ENCODE assay signal across 8 cellular contexts in genomic region chr1:36156329-36157114, GRCh38. TPM values are rescaled to one million over a fixed set of nuclear protein-coding genes. Genes with fewer than 3 reads are reported as not detected.
DNase-seq lines count a peak whose midpoint lies in the region; ATAC-seq and TF ChIP-seq lines count a peak whose summit lies in the region.

No MANE protein-coding gene starts in this region.

- TF ChIP-seq POLR2A in Raji (IDR thresholded peaks at IDR 0.05; ENCODE audit: insufficient read depth, low read depth, low read length), result peak; percentile 63

- intact Hi-C loops in head of caudate nucleus (cut with DNase I), result no loop called here

- no peak for TF ChIP-seq CTCF in omental fat pad (IDR thresholded peaks at IDR 0.05)

- DNase-seq in NCI-H1436 (lab: John Stamatoyannopoulos, UW), result peak; percentile 36
- no peak for DNase-seq in NCI-H1436 treated with DMSO at 0.1 percent for 48 hours (lab: John Stamatoyannopoulos, UW)
- DNase-seq in HT1080 (ENCODE audit: low read depth), result peak; percentile 57
- DNase-seq in activated naive CD4-positive, alpha-beta T cell treated with anti-CD3 and anti-CD28 coated beads, Interleukin-2, amount 50 U/mL, for 16 hours, result peak; percentile 68
- DNase-seq in head of caudate nucleus, result peak; percentile 68 to 93 (median 85)
- peak; percentile 52 for DNase-seq in omental fat pad (ENCODE audit: low spot score)

- peak; percentile 30 for ATAC-seq in omental fat pad (ENCODE audit: low FRiP score)
- ATAC-seq in GM19328 (IDR thresholded peaks at IDR 0.05; ENCODE audit: unreplicated experiment), result no peak

RNA-seq across cellular contexts. Expression of gene MAP7D1, which starts 0.6 kb away (rescaled TPM):
- 200 and 234 TPM in 2 replicates for total RNA-seq in HT1080 (2014; rRNA removed; shearing (Covaris generic))
- 173 and 193 TPM in 2 replicates for polyA plus RNA-seq in HT1080 (2015; cell fraction: cytosol; rRNA removed)
- 131 and 147 TPM in 2 replicates for polyA plus RNA-seq in HT1080 (2015; cell fraction: nucleus; rRNA removed)
- total RNA-seq in omental fat pad, result 100 to 1,000 TPM in 3 of 4 donors, 10 to 100 TPM in 1; 73.3 to 244 (median 115) TPM

RNA-seq across cellular contexts. Expression of gene TRAPPC3, which starts 7.2 kb away (rescaled TPM):
- 97.2 and 112 TPM in 2 replicates for total RNA-seq in HT1080 (2014; rRNA removed; shearing (Covaris generic))
- polyA plus RNA-seq in HT1080 (2015; cell fraction: cytosol; rRNA removed), result 141 and 145 TPM in 2 replicates
- polyA plus RNA-seq in HT1080 (2015; cell fraction: nucleus; rRNA removed), result 75.1 and 98.2 TPM in 2 replicates
- 100 to 1,000 TPM in 1 of 4 donors, 10 to 100 TPM in 3; 76.3 to 104 (median 83.2) TPM for total RNA-seq in omental fat pad

RNA-seq across cellular contexts. Expression of gene COL8A2, which starts 31.5 kb away (rescaled TPM):
- total RNA-seq in HT1080 (2014; rRNA removed; shearing (Covaris generic)), result 1.2 and 1.5 TPM in 2 replicates
- polyA plus RNA-seq in HT1080 (2015; cell fraction: cytosol; rRNA removed), result 1.1 TPM in 2 replicates
- 2.8 and 2.9 TPM in 2 replicates for polyA plus RNA-seq in HT1080 (2015; cell fraction: nucleus; rRNA removed)
- 1 to 10 TPM; 2.7 to 6.4 (median 3.7) TPM for total RNA-seq in omental fat pad
